8 cellular contexts compared by ENCODE assay signal in genomic region chr16:67198238-67198734, GRCh38. TPM values are rescaled to one million over a fixed set of nuclear protein-coding genes. Genes with fewer than 3 reads are reported as not detected.
A peak's percentile ranks its signal among the peaks of the same experiment; 100 is the strongest.
DNase-seq lines count a peak whose midpoint lies in the region; ATAC-seq and TF ChIP-seq lines count a peak whose summit lies in the region.

No MANE protein-coding gene starts in this region.

- CTCF ChIA-PET in RWPE1 (lab: Yijun Ruan, JAX), result interaction anchor here (0.5 to 4.5 kb wide), 18 partner anchors 9 to 651 kb away, joined by 3 to 20 read pairs (median 4); partner anchors contain the start of genes FHOD1 and TMEM208

- peaks cover 17% of the 10 kb centered on the region for H3K4me1 Mint-ChIP-seq in nephron
- H3K4me1 Mint-ChIP-seq in immature natural killer cell, result peaks cover 22 to 25% of the 10 kb centered on the region in 2 donors

- ATAC-seq in GM21381 (IDR thresholded peaks at IDR 0.05; ENCODE audit: unreplicated experiment), result no peak
- ATAC-seq in HG02852 (IDR thresholded peaks at IDR 0.05; ENCODE audit: unreplicated experiment), result no peak

- TF ChIP-seq POLR2A in esophagus muscularis mucosa (IDR thresholded peaks at IDR 0.05; ENCODE audit: low read depth), result no peak

- no peaks in the 10 kb centered on the region for H3K9me3 ChIP-seq in esophagus muscularis mucosa

- POLR2A ChIA-PET in RWPE1 (lab: Yijun Ruan, JAX; ENCODE audit: low non-redundant PET), result interaction anchor here (0.6 to 0.8 kb wide), 2 partner anchors 20 to 49 kb away, joined by 3 read pairs; partner anchors contain the start of gene FHOD1

- no peaks in the 10 kb centered on the region for H3K27me3 ChIP-seq in esophagus muscularis mucosa

- TF ChIP-seq EP300 in esophagus muscularis mucosa (IDR thresholded peaks at IDR 0.05), result no peak

- H3K27ac ChIP-seq in RWPE1 (peak overlapping the region; percentile 92), esophagus muscularis mucosa (replicated peaks in 1 of 4) (no peak overlapping the region)

- peaks cover 41 to 91% (median 81%) of the 10 kb centered on the region in 4 donors for H3K36me3 ChIP-seq in esophagus muscularis mucosa

- H3K4me3 ChIP-seq in AG09309 (ENCODE audit: control insufficient read depth, low read depth, low read length), result no peak overlapping the region
- no peak overlapping the region for H3K4me3 ChIP-seq in esophagus muscularis mucosa

- peaks cover 18 to 42% (median 38%) of the 10 kb centered on the region in 4 donors for H3K4me1 ChIP-seq in esophagus muscularis mucosa

- H3K9me3 Mint-ChIP-seq in nephron, result no peaks in the 10 kb centered on the region
- H3K9me3 Mint-ChIP-seq in immature natural killer cell, result no peaks in the 10 kb centered on the region

- WGBS in esophagus muscularis mucosa, result 51% methylated on average over 7 of the region's 12 CpGs

- DNase-seq in AG09309 (ENCODE audit: low read depth) (no peak), RWPE1 (ENCODE audit: low spot score) (peak; percentile 81), esophagus muscularis mucosa (ENCODE audit: extremely low spot score) (no peak), immature natural killer cell (no peak)

- H3K27ac Mint-ChIP-seq in nephron, result no peak overlapping the region
- H3K27ac Mint-ChIP-seq in immature natural killer cell, result peak overlapping the region in 1 of 6 donors; percentile 41

- H3K4me3 Mint-ChIP-seq in nephron (peak overlapping the region in 2 of 3 experiments; percentile 38 to 64), immature natural killer cell (no peak overlapping the region)

- H3K36me3 Mint-ChIP-seq in nephron (ENCODE audit: low read depth), result peaks cover 39% of the 10 kb centered on the region
- H3K36me3 Mint-ChIP-seq in immature natural killer cell, result peaks cover 11 to 20% (median 11%) of the 10 kb centered on the region in 3 donors

- H3K27me3 Mint-ChIP-seq in nephron (ENCODE audit: low read depth), result peaks cover 5% of the 10 kb centered on the region
- peaks cover 0 to 4% (median 3%) of the 10 kb centered on the region in 3 donors for H3K27me3 Mint-ChIP-seq in immature natural killer cell (ENCODE audit: low read depth in 3 of 3)

- intact Hi-C loops in esophagus muscularis mucosa (cut with DNase I), result no loop called here

- peak; percentile 74 for TF ChIP-seq CTCF in AG09309 (IDR thresholded peaks at IDR 0.05; ENCODE audit: control insufficient read depth, insufficient read depth, low read depth, low read length, missing control alignments)
- TF ChIP-seq CTCF in GM12874 (IDR thresholded peaks at IDR 0.05; ENCODE audit: insufficient read depth, low read depth, low read length), result peak; percentile 64
- TF ChIP-seq CTCF in RWPE1 (conservative IDR thresholded peaks at IDR 0.05; ENCODE audit: low read depth), result peak; percentile 61
- TF ChIP-seq CTCF in esophagus muscularis mucosa (IDR thresholded peaks at IDR 0.05), result peak; percentile 17 to 48 (median 18)
- peak in 2 of 3 experiments; percentile 15 to 22 for TF ChIP-seq CTCF in nephron (IDR thresholded peaks at IDR 0.05; ENCODE audit: unreplicated experiment in 3 of 3)

RNA-seq across cellular contexts. Expression of gene ELMO3, which starts 0.6 kb away (rescaled TPM):
- under 1 TPM; 0.33 to 0.83 (median 0.60) TPM for total RNA-seq in esophagus muscularis mucosa
- not detected for polyA plus RNA-seq in immature natural killer cell

RNA-seq across cellular contexts. Expression of gene E2F4, which starts 6.3 kb away (rescaled TPM):
- total RNA-seq in esophagus muscularis mucosa, result 10 to 100 TPM; 54.8 to 96.9 (median 93.1) TPM
- 10 to 100 TPM; 42.7 to 85.3 (median 76.0) TPM for polyA plus RNA-seq in immature natural killer cell

RNA-seq across cellular contexts. Expression of gene EXOC3L1, which starts 8.3 kb away (rescaled TPM):
- 1 to 10 TPM; 1.2 to 4.0 (median 2.1) TPM for total RNA-seq in esophagus muscularis mucosa
- polyA plus RNA-seq in immature natural killer cell, result not detected

RNA-seq across cellular contexts. Expression of gene MATCAP1, which starts 14.5 kb away (rescaled TPM):
- total RNA-seq in esophagus muscularis mucosa, result 10 to 100 TPM in 2 of 4 donors, 1 to 10 TPM in 2; 7.8 to 17.7 (median 11.2) TPM
- polyA plus RNA-seq in immature natural killer cell, result under 1 TPM in 1 of 3 donors, not detected in 2; 1.00 TPM

RNA-seq across cellular contexts. Expression of gene NOL3, which starts 27.9 kb away (rescaled TPM):
- total RNA-seq in esophagus muscularis mucosa, result 10 to 100 TPM; 40.6 to 58.2 (median 45.4) TPM
- under 1 TPM in 2 of 3 donors, not detected in 1; 0.18 to 0.47 TPM for polyA plus RNA-seq in immature natural killer cell

Comparison
In these comparisons a context has a peak if more than half of its experiments do, and no peak if none do; other contexts are left out.
1. CTCF ChIP-seq: peak in every context shown above with its lines; median percentile 74 in AG09309; 64 in GM12874; 61 in RWPE1; 18 in nephron; 18 in esophagus muscularis mucosa.
2. H3K4me3 Mint-ChIP-seq: peak in nephron (2 of 3); none in immature natural killer cell (0 of 5).